In the genomic region with DNA sequence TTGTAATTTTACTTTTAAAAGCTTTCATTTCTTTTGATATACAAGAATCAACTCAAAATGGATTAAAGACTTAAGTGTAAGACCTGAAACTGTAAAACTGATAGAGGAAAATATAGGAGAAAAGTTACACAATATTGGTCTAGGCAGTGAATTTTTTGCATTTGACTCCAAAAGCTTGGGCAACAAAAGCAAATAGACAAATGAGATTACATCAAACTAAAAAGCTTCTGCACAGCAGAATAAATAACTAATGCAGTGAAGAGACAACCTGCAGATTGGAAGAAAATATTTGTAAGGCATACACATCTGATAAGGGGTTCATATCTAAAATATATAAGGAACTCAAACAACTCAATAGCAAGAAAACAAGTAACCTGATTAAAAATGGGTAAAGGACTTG, we compare ENCODE assay signal across 33 cellular contexts. TPM values are rescaled to one million over a fixed set of nuclear protein-coding genes. Genes with fewer than 3 reads are reported as not detected.
"Had no signal": no experiment of that assay in that cellular context is flagged by ENCODE, and none has a peak within 500 bp of the region (broad histone marks: within the 10 kb centered on the region; RNA-seq: fewer than 3 reads in every experiment).

No MANE protein-coding gene starts in this region.

- H3K27ac Mint-ChIP-seq: immature natural killer cell; natural killer cell; nephron progenitor cell; neural progenitor cell; progenitor cell of endocrine pancreas; stimulated activated naive B cell treated with anti-CD40 and anti-IgM and Interleukin-4, amounts not matched to agents 10 μg/mL and 1 μg/mL and 100 μg/mL, for 72 hours had no signal

- H3K4me3 Mint-ChIP-seq: immature natural killer cell; natural killer cell; nephron progenitor cell; neural progenitor cell; stimulated activated naive B cell treated with anti-CD40 and anti-IgM and Interleukin-4, amounts not matched to agents 10 μg/mL and 1 μg/mL and 100 μg/mL, for 72 hours had no signal

- H3K36me3 ChIP-seq: lower lobe of right lung, neural progenitor cell, neutrophil, ovary, right atrium auricular region, stomach, thyroid gland, transverse colon, upper lobe of left lung, vagina had no signal

- ATAC-seq: left ventricle myocardium superior; lower lobe of right lung; natural killer cell; sciatic nerve; stimulated activated naive B cell treated with anti-CD40 and anti-IgM and Interleukin-4, amounts not matched to agents 10 μg/mL and 1 μg/mL and 100 μg/mL, for 72 hours; stimulated activated naive CD8-positive, alpha-beta T cell treated with anti-CD3 and anti-CD28 coated beads, Interleukin-15, Interleukin-2, amounts not matched to agents 100 U/mL and 50 U/mL, for 24 hours had no signal

- H3K36me3 Mint-ChIP-seq: natural killer cell; neural progenitor cell; stimulated activated naive B cell treated with anti-CD40 and anti-IgM and Interleukin-4, amounts not matched to agents 10 μg/mL and 1 μg/mL and 100 μg/mL, for 72 hours had no signal

- H3K4me3 ChIP-seq: lower lobe of right lung, neural progenitor cell, ovary, right atrium auricular region, skin epidermis, stomach, testis, thyroid gland, transverse colon, upper lobe of left lung, vagina had no signal

- H2AFZ ChIP-seq: neural progenitor cell had no signal

- H3K9ac ChIP-seq: neural progenitor cell had no signal

- H3K4me2 ChIP-seq: neural progenitor cell had no signal

- DNase-seq: hypothalamus; immature natural killer cell; left ventricle myocardium superior; lower lobe of right lung; mammary epithelial cell; mesenchymal stem cell; natural killer cell; nephron progenitor cell; ovary; stimulated activated CD4-positive, alpha-beta T cell treated with anti-CD3 and anti-CD28 coated beads, Interleukin-12 subunit alpha, Interleukin-12 subunit beta, amount 100 ng/mL, for 4 hours; stimulated activated CD4-positive, alpha-beta T cell treated with anti-CD3 and anti-CD28 coated beads, Interleukin-15, amount 100 ng/mL, for 24 hours; stimulated activated CD4-positive, alpha-beta T cell treated with anti-CD3 and anti-CD28 coated beads, Interleukin-2, amount 100 ng/mL, for 24 hours; stimulated activated CD4-positive, alpha-beta T cell treated with anti-CD3 and anti-CD28 coated beads, Interleukin-4, amount 100 ng/mL, for 1 hour; stimulated activated naive B cell treated with anti-CD40 and anti-IgM and Interleukin-4, amounts not matched to agents 10 μg/mL and 1 μg/mL and 100 μg/mL, for 72 hours; stimulated activated naive CD8-positive, alpha-beta T cell treated with anti-CD3 and anti-CD28 coated beads, Interleukin-15, Interleukin-2, amounts not matched to agents 100 U/mL and 50 U/mL, for 24 hours; stomach; testis; thyroid gland; transverse colon; upper lobe of left lung had no signal

- H3K4me1 ChIP-seq: lower lobe of right lung, stomach, testis, thyroid gland, transverse colon, upper lobe of left lung had no signal

- H3K27ac ChIP-seq: lower lobe of right lung, neural progenitor cell, neutrophil, ovary, right atrium auricular region, skin epidermis, stomach, testis, thyroid gland, transverse colon, upper lobe of left lung, vagina had no signal

- H3K9me3 Mint-ChIP-seq: immature natural killer cell; natural killer cell; stimulated activated naive B cell treated with anti-CD40 and anti-IgM and Interleukin-4, amounts not matched to agents 10 μg/mL and 1 μg/mL and 100 μg/mL, for 72 hours had no signal

- H3K9me3 ChIP-seq: lower lobe of right lung, neutrophil, ovary, right atrium auricular region, stomach, testis, thyroid gland, transverse colon, upper lobe of left lung, vagina had no signal

- H3K27me3 ChIP-seq: neural progenitor cell, neutrophil, ovary, right atrium auricular region, stomach, testis, thyroid gland, transverse colon, upper lobe of left lung, vagina had no signal

- H3K4me1 Mint-ChIP-seq: immature natural killer cell had no signal

RNA-seq across cellular contexts. Expression of gene GABRR1, which starts 3.0 kb away (rescaled TPM):
- total RNA-seq: kidney epithelial cell, left ventricle myocardium superior, lower lobe of right lung, mammary epithelial cell, mucosa of gallbladder, omental fat pad, ovary, progenitor cell of endocrine pancreas, pulmonary artery endothelial cell, renal cortical epithelial cell, thyroid gland, upper lobe of left lung, urinary bladder, vagina had no signal
